Comparison of ENCODE assay signal across 1 cellular context in the genomic region with DNA sequence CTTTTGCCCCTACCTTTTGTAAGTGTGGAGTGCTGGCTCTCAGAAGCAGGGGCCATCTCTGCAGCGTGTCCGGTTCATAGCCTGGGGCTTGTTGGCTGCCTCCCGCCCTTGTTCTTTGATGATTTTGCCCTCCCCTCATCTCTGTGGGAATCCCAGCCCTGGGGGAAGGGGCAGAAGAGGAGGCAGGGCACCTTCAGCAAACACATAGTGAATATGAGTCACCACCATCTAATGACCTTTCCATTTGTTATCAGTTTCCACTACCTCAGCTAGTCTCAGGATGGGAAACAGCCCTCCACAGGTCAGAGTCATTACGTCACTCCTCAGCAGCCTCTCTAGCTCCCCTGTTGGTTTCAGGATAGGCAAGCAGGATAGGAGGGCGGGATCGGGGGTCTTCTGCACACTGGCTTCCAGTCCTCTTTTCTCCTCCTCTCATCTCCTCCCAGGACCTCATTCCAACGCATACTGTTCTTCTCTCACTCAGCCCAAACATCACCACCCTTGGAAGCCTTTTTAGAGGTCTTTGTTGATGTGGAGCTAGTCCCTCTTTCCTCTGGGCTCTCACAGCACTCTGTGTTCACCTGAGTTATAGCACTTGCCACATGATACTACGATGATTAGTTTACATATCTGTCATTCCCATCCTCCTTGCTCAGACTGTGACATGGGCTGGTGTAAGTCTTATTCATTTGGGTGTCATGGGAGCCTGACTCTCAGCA.
TF ChIP-seq lines count a peak whose summit lies in the region.

No MANE protein-coding gene starts in this region.

TF ChIP-seq in HepG2, 621 proteins besides CTCF, POLR2A, EP300 and RAD21 (continued from another document and continues in another):
- TF ChIP-seq AFF4 (CRISPR knock-in tag; IDR thresholded peaks at IDR 0.05) (no peak), NFKB2 (CRISPR knock-in tag; IDR thresholded peaks at IDR 0.05; ENCODE audit: borderline replicate concordance) (0 out of 2 replicates have a peak, but pooled peaks have one; percentile 30), MEF2D (CRISPR knock-in tag; IDR thresholded peaks at IDR 0.05) (peak; percentile 38; the same call in 1 of the 2 replicates), ZIK1 (CRISPR knock-in tag; IDR thresholded peaks at IDR 0.05; ENCODE audit: borderline replicate concordance, low read depth) (no peak), KLF13 (CRISPR knock-in tag; IDR thresholded peaks at IDR 0.05) (no peak), TOPORS (CRISPR knock-in tag; IDR thresholded peaks at IDR 0.05) (no peak), ZFYVE20 (CRISPR knock-in tag; IDR thresholded peaks at IDR 0.05; ENCODE audit: borderline replicate concordance, low read depth) (no peak), SOX13 (IDR thresholded peaks at IDR 0.05) (0 out of 2 replicates have a peak, but pooled peaks have one; percentile 33), SOX13 (CRISPR knock-in tag; conservative IDR thresholded peaks at IDR 0.05 in 1 of 2, IDR thresholded peaks at IDR 0.05 in 1 of 2) (peak in 1 of 2 experiments; percentile 88; a peak in 2 of 4 replicates), NR2F1 (CRISPR knock-in tag; IDR thresholded peaks at IDR 0.05) (peak; percentile 73 to 83), ZUFSP (CRISPR knock-in tag; IDR thresholded peaks at IDR 0.05; ENCODE audit: borderline replicate concordance) (no peak), MXD4 (CRISPR knock-in tag; IDR thresholded peaks at IDR 0.05) (no peak), ZNF615 (CRISPR knock-in tag; IDR thresholded peaks at IDR 0.05; ENCODE audit: borderline replicate concordance) (no peak), ZNF331 (CRISPR knock-in tag; IDR thresholded peaks at IDR 0.05) (peak; percentile 66), NFIC (IDR thresholded peaks at IDR 0.05; ENCODE audit: low read length) (peak; percentile 54; the same call in 1 of the 2 replicates), MAZ (IDR thresholded peaks at IDR 0.05; ENCODE audit: borderline replicate concordance, low read depth, low read length) (peak; percentile 61), MAZ (CRISPR knock-in tag; IDR thresholded peaks at IDR 0.05; ENCODE audit: low read depth) (0 out of 2 replicates have a peak, but pooled peaks have one; percentile 29), ZNF468 (CRISPR knock-in tag; IDR thresholded peaks at IDR 0.05) (no peak), ZNF792 (CRISPR knock-in tag; IDR thresholded peaks at IDR 0.05) (peak; percentile 87), EEA1 (CRISPR knock-in tag; IDR thresholded peaks at IDR 0.05; ENCODE audit: borderline replicate concordance) (no peak), ZNF784 (CRISPR knock-in tag; IDR thresholded peaks at IDR 0.05; ENCODE audit: borderline replicate concordance) (0 out of 2 replicates have a peak, but pooled peaks have one; percentile 64), TCF7 (IDR thresholded peaks at IDR 0.05; ENCODE audit: low read depth) (peak; percentile 90), ZKSCAN8 (CRISPR knock-in tag; IDR thresholded peaks at IDR 0.05; ENCODE audit: borderline replicate concordance) (peak; percentile 83; the same call in 1 of the 2 replicates), HDAC2 (CRISPR knock-in tag; IDR thresholded peaks at IDR 0.05) (peak; percentile 89), PAX8 (CRISPR knock-in tag; IDR thresholded peaks at IDR 0.05; ENCODE audit: borderline replicate concordance) (no peak), KDM4B (CRISPR knock-in tag; IDR thresholded peaks at IDR 0.05) (peak; percentile 24; the same call in 1 of the 2 replicates), RBM39 (IDR thresholded peaks at IDR 0.05; ENCODE audit: low read depth, low read length, poor library complexity, severe bottlenecking) (no peak), HNRNPLL (IDR thresholded peaks at IDR 0.05; ENCODE audit: low read depth, low read length, poor library complexity, severe bottlenecking) (no peak), ZNF432 (CRISPR knock-in tag; IDR thresholded peaks at IDR 0.05; ENCODE audit: borderline replicate concordance) (no peak), MLLT10 (CRISPR knock-in tag; IDR thresholded peaks at IDR 0.05) (no peak), SYNCRIP (IDR thresholded peaks at IDR 0.05; ENCODE audit: insufficient read depth, low read depth, low read length) (no peak), ZNF839 (CRISPR knock-in tag; IDR thresholded peaks at IDR 0.05; ENCODE audit: borderline replicate concordance) (no peak), SATB2 (CRISPR knock-in tag; IDR thresholded peaks at IDR 0.05) (no peak)
- TF ChIP-seq, protein P1, sequence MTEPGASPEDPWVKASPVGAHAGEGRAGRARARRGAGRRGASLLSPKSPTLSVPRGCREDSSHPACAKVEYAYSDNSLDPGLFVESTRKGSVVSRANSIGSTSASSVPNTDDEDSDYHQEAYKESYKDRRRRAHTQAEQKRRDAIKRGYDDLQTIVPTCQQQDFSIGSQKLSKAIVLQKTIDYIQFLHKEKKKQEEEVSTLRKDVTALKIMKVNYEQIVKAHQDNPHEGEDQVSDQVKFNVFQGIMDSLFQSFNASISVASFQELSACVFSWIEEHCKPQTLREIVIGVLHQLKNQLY (CRISPR knock-in tag; IDR thresholded peaks at IDR 0.05): peak; percentile 22; the same call in 1 of the 2 replicates
- TF ChIP-seq, protein P2, sequence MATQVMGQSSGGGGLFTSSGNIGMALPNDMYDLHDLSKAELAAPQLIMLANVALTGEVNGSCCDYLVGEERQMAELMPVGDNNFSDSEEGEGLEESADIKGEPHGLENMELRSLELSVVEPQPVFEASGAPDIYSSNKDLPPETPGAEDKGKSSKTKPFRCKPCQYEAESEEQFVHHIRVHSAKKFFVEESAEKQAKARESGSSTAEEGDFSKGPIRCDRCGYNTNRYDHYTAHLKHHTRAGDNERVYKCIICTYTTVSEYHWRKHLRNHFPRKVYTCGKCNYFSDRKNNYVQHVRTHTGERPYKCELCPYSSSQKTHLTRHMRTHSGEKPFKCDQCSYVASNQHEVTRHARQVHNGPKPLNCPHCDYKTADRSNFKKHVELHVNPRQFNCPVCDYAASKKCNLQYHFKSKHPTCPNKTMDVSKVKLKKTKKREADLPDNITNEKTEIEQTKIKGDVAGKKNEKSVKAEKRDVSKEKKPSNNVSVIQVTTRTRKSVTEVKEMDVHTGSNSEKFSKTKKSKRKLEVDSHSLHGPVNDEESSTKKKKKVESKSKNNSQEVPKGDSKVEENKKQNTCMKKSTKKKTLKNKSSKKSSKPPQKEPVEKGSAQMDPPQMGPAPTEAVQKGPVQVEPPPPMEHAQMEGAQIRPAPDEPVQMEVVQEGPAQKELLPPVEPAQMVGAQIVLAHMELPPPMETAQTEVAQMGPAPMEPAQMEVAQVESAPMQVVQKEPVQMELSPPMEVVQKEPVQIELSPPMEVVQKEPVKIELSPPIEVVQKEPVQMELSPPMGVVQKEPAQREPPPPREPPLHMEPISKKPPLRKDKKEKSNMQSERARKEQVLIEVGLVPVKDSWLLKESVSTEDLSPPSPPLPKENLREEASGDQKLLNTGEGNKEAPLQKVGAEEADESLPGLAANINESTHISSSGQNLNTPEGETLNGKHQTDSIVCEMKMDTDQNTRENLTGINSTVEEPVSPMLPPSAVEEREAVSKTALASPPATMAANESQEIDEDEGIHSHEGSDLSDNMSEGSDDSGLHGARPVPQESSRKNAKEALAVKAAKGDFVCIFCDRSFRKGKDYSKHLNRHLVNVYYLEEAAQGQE (IDR thresholded peaks at IDR 0.05; ENCODE audit: borderline replicate concordance in 1 of 2, low read depth in 1 of 2, low read length in 2 of 2): no peak; a peak in 1 of 4 replicates
- TF ChIP-seq, protein P3, sequence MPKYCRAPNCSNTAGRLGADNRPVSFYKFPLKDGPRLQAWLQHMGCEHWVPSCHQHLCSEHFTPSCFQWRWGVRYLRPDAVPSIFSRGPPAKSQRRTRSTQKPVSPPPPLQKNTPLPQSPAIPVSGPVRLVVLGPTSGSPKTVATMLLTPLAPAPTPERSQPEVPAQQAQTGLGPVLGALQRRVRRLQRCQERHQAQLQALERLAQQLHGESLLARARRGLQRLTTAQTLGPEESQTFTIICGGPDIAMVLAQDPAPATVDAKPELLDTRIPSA (CRISPR knock-in tag; IDR thresholded peaks at IDR 0.05; ENCODE audit: borderline replicate concordance): no peak
- TF ChIP-seq, protein P4, sequence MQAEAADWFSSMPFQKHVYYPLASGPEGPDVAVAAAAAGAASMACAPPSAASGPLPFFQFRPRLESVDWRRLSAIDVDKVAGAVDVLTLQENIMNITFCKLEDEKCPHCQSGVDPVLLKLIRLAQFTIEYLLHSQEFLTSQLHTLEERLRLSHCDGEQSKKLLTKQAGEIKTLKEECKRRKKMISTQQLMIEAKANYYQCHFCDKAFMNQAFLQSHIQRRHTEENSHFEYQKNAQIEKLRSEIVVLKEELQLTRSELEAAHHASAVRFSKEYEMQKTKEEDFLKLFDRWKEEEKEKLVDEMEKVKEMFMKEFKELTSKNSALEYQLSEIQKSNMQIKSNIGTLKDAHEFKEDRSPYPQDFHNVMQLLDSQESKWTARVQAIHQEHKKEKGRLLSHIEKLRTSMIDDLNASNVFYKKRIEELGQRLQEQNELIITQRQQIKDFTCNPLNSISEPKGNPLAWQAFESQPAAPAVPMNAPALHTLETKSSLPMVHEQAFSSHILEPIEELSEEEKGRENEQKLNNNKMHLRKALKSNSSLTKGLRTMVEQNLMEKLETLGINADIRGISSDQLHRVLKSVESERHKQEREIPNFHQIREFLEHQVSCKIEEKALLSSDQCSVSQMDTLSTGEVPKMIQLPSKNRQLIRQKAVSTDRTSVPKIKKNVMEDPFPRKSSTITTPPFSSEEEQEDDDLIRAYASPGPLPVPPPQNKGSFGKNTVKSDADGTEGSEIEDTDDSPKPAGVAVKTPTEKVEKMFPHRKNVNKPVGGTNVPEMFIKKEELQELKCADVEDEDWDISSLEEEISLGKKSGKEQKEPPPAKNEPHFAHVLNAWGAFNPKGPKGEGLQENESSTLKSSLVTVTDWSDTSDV (CRISPR knock-in tag; IDR thresholded peaks at IDR 0.05): no peak
- TF ChIP-seq, protein P5, sequence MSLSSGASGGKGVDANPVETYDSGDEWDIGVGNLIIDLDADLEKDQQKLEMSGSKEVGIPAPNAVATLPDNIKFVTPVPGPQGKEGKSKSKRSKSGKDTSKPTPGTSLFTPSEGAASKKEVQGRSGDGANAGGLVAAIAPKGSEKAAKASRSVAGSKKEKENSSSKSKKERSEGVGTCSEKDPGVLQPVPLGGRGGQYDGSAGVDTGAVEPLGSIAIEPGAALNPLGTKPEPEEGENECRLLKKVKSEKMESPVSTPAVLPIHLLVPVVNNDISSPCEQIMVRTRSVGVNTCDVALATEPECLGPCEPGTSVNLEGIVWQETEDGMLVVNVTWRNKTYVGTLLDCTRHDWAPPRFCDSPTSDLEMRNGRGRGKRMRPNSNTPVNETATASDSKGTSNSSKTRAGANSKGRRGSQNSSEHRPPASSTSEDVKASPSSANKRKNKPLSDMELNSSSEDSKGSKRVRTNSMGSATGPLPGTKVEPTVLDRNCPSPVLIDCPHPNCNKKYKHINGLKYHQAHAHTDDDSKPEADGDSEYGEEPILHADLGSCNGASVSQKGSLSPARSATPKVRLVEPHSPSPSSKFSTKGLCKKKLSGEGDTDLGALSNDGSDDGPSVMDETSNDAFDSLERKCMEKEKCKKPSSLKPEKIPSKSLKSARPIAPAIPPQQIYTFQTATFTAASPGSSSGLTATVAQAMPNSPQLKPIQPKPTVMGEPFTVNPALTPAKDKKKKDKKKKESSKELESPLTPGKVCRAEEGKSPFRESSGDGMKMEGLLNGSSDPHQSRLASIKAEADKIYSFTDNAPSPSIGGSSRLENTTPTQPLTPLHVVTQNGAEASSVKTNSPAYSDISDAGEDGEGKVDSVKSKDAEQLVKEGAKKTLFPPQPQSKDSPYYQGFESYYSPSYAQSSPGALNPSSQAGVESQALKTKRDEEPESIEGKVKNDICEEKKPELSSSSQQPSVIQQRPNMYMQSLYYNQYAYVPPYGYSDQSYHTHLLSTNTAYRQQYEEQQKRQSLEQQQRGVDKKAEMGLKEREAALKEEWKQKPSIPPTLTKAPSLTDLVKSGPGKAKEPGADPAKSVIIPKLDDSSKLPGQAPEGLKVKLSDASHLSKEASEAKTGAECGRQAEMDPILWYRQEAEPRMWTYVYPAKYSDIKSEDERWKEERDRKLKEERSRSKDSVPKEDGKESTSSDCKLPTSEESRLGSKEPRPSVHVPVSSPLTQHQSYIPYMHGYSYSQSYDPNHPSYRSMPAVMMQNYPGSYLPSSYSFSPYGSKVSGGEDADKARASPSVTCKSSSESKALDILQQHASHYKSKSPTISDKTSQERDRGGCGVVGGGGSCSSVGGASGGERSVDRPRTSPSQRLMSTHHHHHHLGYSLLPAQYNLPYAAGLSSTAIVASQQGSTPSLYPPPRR (CRISPR knock-in tag; IDR thresholded peaks at IDR 0.05; ENCODE audit: borderline replicate concordance): peak; percentile 89
